Comparison of ENCODE assay signal across 6 cellular contexts in genomic region chr9:115686069-115686468, GRCh38.
"Had no signal": no experiment of that assay in that cellular context is flagged by ENCODE, and none has a peak within 500 bp of the region (broad histone marks: within the 10 kb centered on the region; RNA-seq: fewer than 3 reads in every experiment).

No MANE protein-coding gene starts in this region.

- FAIRE-seq: HTR-8/SVneo, K562 had no signal

- ATAC-seq: K562 had no signal

- H3K9ac ChIP-seq: KMS-11 had no signal

- H3K27ac ChIP-seq: HL-60, KMS-11 had no signal

- H3K4me3 ChIP-seq: K562 had no signal

- DNase-seq: KBM-7, KG1 had no signal

- H3K4me2 ChIP-seq: KMS-11 had no signal
